11 cellular contexts compared by ENCODE assay signal in the genomic region with DNA sequence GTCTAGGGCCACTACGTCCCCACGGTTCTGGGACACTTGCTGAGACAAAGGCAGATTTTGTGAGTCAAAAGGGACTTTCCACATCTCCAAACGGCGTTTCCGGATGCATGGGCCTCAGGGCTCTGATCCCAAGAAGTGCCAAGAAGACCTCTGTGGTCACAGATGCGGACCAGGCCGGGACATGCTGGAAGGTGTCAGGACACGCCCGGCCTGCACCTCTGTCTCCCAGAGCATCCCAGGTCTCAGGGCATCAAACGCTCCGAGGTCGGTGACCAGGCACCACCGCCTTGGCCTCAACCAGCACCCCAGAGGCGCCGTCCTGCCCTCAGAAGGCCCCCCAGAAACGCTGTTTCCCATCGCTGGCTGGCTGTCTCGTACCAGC. TPM values are rescaled to one million over a fixed set of nuclear protein-coding genes. Genes with fewer than 3 reads are reported as not detected.
DNase-seq lines count a peak whose midpoint lies in the region; ATAC-seq and TF ChIP-seq lines count a peak whose summit lies in the region.
"Had no signal": no experiment of that assay in that cellular context is flagged by ENCODE, and none has a peak within 500 bp of the region (broad histone marks: within the 10 kb centered on the region; RNA-seq: fewer than 3 reads in every experiment).

No MANE protein-coding gene starts in this region.

- H3K4me3 ChIP-seq in KMS-11 (IDR thresholded peaks at IDR 0.05; ENCODE audit: insufficient read depth, low read depth, low read length) (no peak overlapping the region), breast epithelium (no peak overlapping the region), neuronal stem cell (ENCODE audit: low read length in 2 of 2) (no peak overlapping the region)
- H3K4me3 ChIP-seq: colonic mucosa, MG63, upper lobe of right lung had no signal

- H3K4me1 ChIP-seq in KMS-11 (ENCODE audit: low read depth, poor library complexity, severe bottlenecking) (peaks cover 55% of the 10 kb centered on the region), breast epithelium (peaks cover 2 to 4% of the 10 kb centered on the region in 2 donors), neuronal stem cell (ENCODE audit: control insufficient read depth in 2 of 2, insufficient read depth in 1 of 2, low read depth in 1 of 2, low read length in 2 of 2) (peaks cover 0 to 3% of the 10 kb centered on the region in 2 donors)

- H3K9me3 ChIP-seq in breast epithelium (no peaks in the 10 kb centered on the region), neuronal stem cell (replicated peaks in 1 of 2; ENCODE audit: control insufficient read depth in 2 of 2, insufficient read depth in 1 of 2, low read depth in 1 of 2, low read length in 2 of 2) (peaks cover 0 to 1% of the 10 kb centered on the region in 2 donors)
- H3K9me3 ChIP-seq: colonic mucosa, MG63, upper lobe of right lung had no signal

- H4K20me1 ChIP-seq in KMS-11 (ENCODE audit: insufficient read depth): no peaks in the 10 kb centered on the region

- H2BK5ac ChIP-seq in neuronal stem cell (ENCODE audit: low read length): peak overlapping the region; percentile 87

- peak overlapping the region; percentile 93 for H3K23ac ChIP-seq in neuronal stem cell (ENCODE audit: low read depth, low read length, poor library complexity)

- TF ChIP-seq CTCF in KMS-11 (conservative IDR thresholded peaks at IDR 0.05; ENCODE audit: low read depth, low read length): no peak
- TF ChIP-seq CTCF in breast epithelium (IDR thresholded peaks at IDR 0.05): no peak

- peak overlapping the region; percentile 58 for H2BK12ac ChIP-seq in neuronal stem cell (ENCODE audit: low read length)

- H3K36me3 ChIP-seq in KMS-11 (ENCODE audit: insufficient read depth) (no peaks in the 10 kb centered on the region), breast epithelium (no peaks in the 10 kb centered on the region), neuronal stem cell (replicated peaks in 1 of 2; ENCODE audit: control insufficient read depth in 2 of 2, insufficient read depth in 2 of 2, low read length in 2 of 2) (no peaks in the 10 kb centered on the region)
- H3K36me3 ChIP-seq: colonic mucosa, MG63, upper lobe of right lung had no signal

- H3K14ac ChIP-seq in neuronal stem cell (ENCODE audit: low read length): no peak overlapping the region

- intact Hi-C loops in breast epithelium (cut with DNase I; ENCODE audit: low total_unique reads): no loop called here

- DNase-seq in breast epithelium (ENCODE audit: low spot score in 2 of 2): peak in 1 of 2 donors; percentile 66
- no peak for DNase-seq in neuronal stem cell (ENCODE audit: low spot score)
- no peak for DNase-seq in HT-29 (ENCODE audit: low spot score)
- DNase-seq in D341Med (ENCODE audit: low spot score): no peak
- no peak for DNase-seq in NCI-H1048 (lab: John Stamatoyannopoulos, UW)
- no peak for DNase-seq in islet precursor cell

- no CpG with 5 or more reads among the region's 18 CpGs for WGBS in neuronal stem cell (ENCODE audit: extremely low coverage in 2 of 2, insufficient read length in 2 of 2, insufficient replicate concordance in 1 of 2), 2 donors

- peak overlapping the region; percentile 98 for H2BK15ac ChIP-seq in neuronal stem cell (ENCODE audit: low read length)

- ATAC-seq in GM19043 (IDR thresholded peaks at IDR 0.05; ENCODE audit: low read depth, unreplicated experiment): peak; percentile 9

- H3K9ac ChIP-seq in KMS-11: peak overlapping the region; percentile 48; the same call in 1 of the 2 replicates
- H3K9ac ChIP-seq in neuronal stem cell (ENCODE audit: low read depth, low read length, poor library complexity): peak overlapping the region; percentile 21

- H3K4ac ChIP-seq in neuronal stem cell (ENCODE audit: low read length): no peak overlapping the region

- no peak for TF ChIP-seq POLR2A in breast epithelium (IDR thresholded peaks at IDR 0.05)

- no peaks in the 10 kb centered on the region for H3K79me2 ChIP-seq in KMS-11 (ENCODE audit: insufficient read depth, low read depth)

- H4K8ac ChIP-seq in neuronal stem cell (ENCODE audit: low read depth, low read length): peak overlapping the region; percentile 32

- H3K27me3 ChIP-seq in KMS-11 (ENCODE audit: insufficient read depth, low read depth) (no peaks in the 10 kb centered on the region), breast epithelium (no peaks in the 10 kb centered on the region), neuronal stem cell (ENCODE audit: control insufficient read depth in 3 of 3, insufficient read depth in 3 of 3, low read depth in 1 of 3, low read length in 3 of 3) (peaks cover 0 to 5% (median 0%) of the 10 kb centered on the region in 3 experiments)
- H3K27me3 ChIP-seq: colonic mucosa, MG63, upper lobe of right lung had no signal

- H3K79me1 ChIP-seq in neuronal stem cell (ENCODE audit: low read depth, low read length): no peaks in the 10 kb centered on the region

- peak overlapping the region; percentile 96 for H2AK5ac ChIP-seq in neuronal stem cell (ENCODE audit: low read depth, low read length)

- H2AFZ ChIP-seq in KMS-11 (ENCODE audit: low read depth) (peak overlapping the region; percentile 42; the same call in 1 of the 2 replicates), neuronal stem cell (ENCODE audit: low read length) (no peak overlapping the region)

- H2BK120ac ChIP-seq in neuronal stem cell (ENCODE audit: low read depth, low read length): peak overlapping the region; percentile 91

- peak overlapping the region; percentile 50 for H4K91ac ChIP-seq in neuronal stem cell (ENCODE audit: low read depth, low read length, poor library complexity)

- H3K27ac ChIP-seq in KMS-11 (peak overlapping the region; percentile 51), breast epithelium (peak overlapping the region; percentile 48 to 60), neuronal stem cell (replicated peaks; ENCODE audit: low read length) (no peak overlapping the region)
- H3K27ac ChIP-seq: colonic mucosa, upper lobe of right lung had no signal

- H3K18ac ChIP-seq in neuronal stem cell (ENCODE audit: low read length): peak overlapping the region; percentile 75

- peak overlapping the region; percentile 49 for H3K4me2 ChIP-seq in KMS-11
- H3K4me2 ChIP-seq in neuronal stem cell (ENCODE audit: insufficient read depth, low read length, poor library complexity, severe bottlenecking): no peak overlapping the region

RNA-seq across cellular contexts. Expression of a gene that starts 27.9 kb away (rescaled TPM):
- total RNA-seq in breast epithelium: 10 to 100 TPM; 21.4 to 31.5 (median 25.0) TPM
- 25.7 TPM for polyA plus RNA-seq in neuronal stem cell (2013, experiment 1 of 2)
- polyA plus RNA-seq in neuronal stem cell (2013, experiment 2 of 2): 25.0 TPM
- 129 and 134 TPM in 2 replicates for total RNA-seq in HT-29 (2014; rRNA removed; shearing (Covaris generic))
